Comparison of ENCODE assay signal across 13 cellular contexts in genomic region chr16:50933257-50933656, GRCh38.
DNase-seq lines count a peak whose midpoint lies in the region; ATAC-seq and TF ChIP-seq lines count a peak whose summit lies in the region.
"Had no signal": no experiment of that assay in that cellular context is flagged by ENCODE, and none has a peak within 500 bp of the region (broad histone marks: within the 10 kb centered on the region; RNA-seq: fewer than 3 reads in every experiment).

No MANE protein-coding gene starts in this region.

- TF ChIP-seq CTCF in epithelial cell of proximal tubule (conservative IDR thresholded peaks at IDR 0.05; ENCODE audit: low read depth, low read length) = no peak

- ATAC-seq in left lobe of liver = peak; percentile 27
- ATAC-seq in HG02610 (IDR thresholded peaks at IDR 0.05; ENCODE audit: unreplicated experiment) = no peak
- no peak for ATAC-seq in GM19463 (IDR thresholded peaks at IDR 0.05; ENCODE audit: unreplicated experiment)
- no peak for ATAC-seq in HG03378 (IDR thresholded peaks at IDR 0.05; ENCODE audit: unreplicated experiment)
- ATAC-seq: A549; CD8-positive, alpha-beta T cell; GM12878; GM23338 had no signal

- DNase-seq in MV-4-11 (lab: John Stamatoyannopoulos, UW) (peak; percentile 19), epithelial cell of proximal tubule (ENCODE audit: low read depth) (peak; percentile 73), left lobe of liver (ENCODE audit: low spot score) (no peak)
- DNase-seq: Calu3; CD8-positive, alpha-beta T cell; DMS 273 treated with DMSO at 0.1 percent for 48 hours; H7 had no signal

- H3K4me3 ChIP-seq in epithelial cell of proximal tubule (ENCODE audit: low read depth, low read length) = no peak overlapping the region
- H3K4me3 ChIP-seq: A549, GM12878, GM23338 had no signal
